ENCODE assay signal across 12 cellular contexts in the genomic region with DNA sequence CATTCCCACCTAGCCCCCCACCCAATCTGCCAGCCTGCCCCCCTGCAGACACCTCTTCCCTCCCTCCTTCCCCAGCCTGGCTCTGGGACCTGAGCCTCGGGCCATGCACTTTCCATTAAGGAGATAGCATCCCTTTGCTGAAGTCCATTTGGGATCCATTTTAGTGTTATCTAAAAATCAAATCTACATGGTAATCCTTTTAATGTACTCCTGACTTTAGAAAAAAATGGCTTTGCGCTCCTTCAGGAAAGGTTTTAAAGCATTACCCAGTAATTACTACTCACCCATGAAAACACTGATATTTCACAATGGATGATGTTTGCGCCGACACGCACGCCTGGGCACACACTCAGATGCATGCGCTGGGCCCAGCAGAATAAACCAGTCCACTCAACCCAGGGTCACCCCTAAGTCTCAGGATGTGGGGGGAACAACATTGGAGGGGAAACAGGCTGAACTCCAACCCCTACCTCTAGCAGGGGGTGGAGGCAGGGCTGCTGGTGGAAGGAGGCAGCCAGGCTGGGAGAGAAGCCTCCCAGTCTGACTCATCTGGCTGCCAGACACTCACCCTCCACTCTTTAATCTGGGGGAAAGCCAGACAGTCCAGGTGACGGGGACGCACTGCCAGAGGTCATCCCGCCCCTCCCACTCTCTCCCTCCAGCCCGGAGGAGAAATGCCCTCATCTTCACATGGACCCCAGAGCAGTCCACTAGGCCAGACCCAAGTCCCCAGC. TPM values are rescaled to one million over a fixed set of nuclear protein-coding genes. Genes with fewer than 3 reads are reported as not detected.
DNase-seq lines count a peak whose midpoint lies in the region; ATAC-seq, FAIRE-seq and TF ChIP-seq lines count a peak whose summit lies in the region.
"Had no signal": no experiment of that assay in that cellular context is flagged by ENCODE, and none has a peak within 500 bp of the region (broad histone marks: within the 10 kb centered on the region; RNA-seq: fewer than 3 reads in every experiment).

No MANE protein-coding gene starts in this region.

- H3K9me3 Mint-ChIP-seq in type B pancreatic cell = no peaks in the 10 kb centered on the region
- H3K9me3 Mint-ChIP-seq: stimulated activated effector memory CD8-positive, alpha-beta T cell treated with anti-CD3 and anti-CD28 coated beads, Interleukin-12 subunit alpha, Interleukin-12 subunit beta, amount 100 ng/mL, for 72 hours had no signal

- H3K4me1 Mint-ChIP-seq in T-helper 17 cell = peaks cover 12% of the 10 kb centered on the region
- peaks cover 9% of the 10 kb centered on the region for H3K4me1 Mint-ChIP-seq in type B pancreatic cell (ENCODE audit: unreplicated experiment)

- FAIRE-seq in keratinocyte (lab: Jason Lieb, UNC) = peak; percentile 71

- H3K4me2 ChIP-seq in keratinocyte (ENCODE audit: control insufficient read depth, extremely low read depth, insufficient read depth, low read depth, low read length) = peak overlapping the region; percentile 66

- peak overlapping the region in 1 of 3 experiments; percentile 31 for H3K4me3 ChIP-seq in keratinocyte (ENCODE audit: control insufficient read depth in 2 of 3, extremely low read depth in 1 of 3, insufficient read depth in 2 of 3, low read depth in 1 of 3, low read length in 3 of 3)

- peaks cover 12% of the 10 kb centered on the region for H4K20me1 ChIP-seq in keratinocyte (ENCODE audit: control insufficient read depth, extremely low read depth, insufficient read depth, low read length)

- H3K9ac ChIP-seq in keratinocyte (ENCODE audit: control insufficient read depth, extremely low read depth, insufficient read depth, low read length) = no peak overlapping the region
- H3K9ac ChIP-seq: KMS-11 had no signal

- no peak overlapping the region for H3K27ac ChIP-seq in keratinocyte (ENCODE audit: control insufficient read depth, insufficient read depth, low read length)
- H3K27ac ChIP-seq: KMS-11 had no signal

- H3K27me3 Mint-ChIP-seq in T-helper 17 cell = peaks cover 6% of the 10 kb centered on the region
- H3K27me3 Mint-ChIP-seq in type B pancreatic cell = peaks cover 3% of the 10 kb centered on the region

- H3K9me1 ChIP-seq in keratinocyte (ENCODE audit: control insufficient read depth, extremely low read depth, insufficient read depth, low read length) = peaks cover 4% of the 10 kb centered on the region

- no peaks in the 10 kb centered on the region for H3K9me3 ChIP-seq in T-helper 17 cell (ENCODE audit: control insufficient read depth, low read length, poor library complexity, severe bottlenecking)
- H3K9me3 ChIP-seq in keratinocyte (ENCODE audit: control insufficient read depth, low read depth, low read length) = no peaks in the 10 kb centered on the region

- no peak for ATAC-seq in T-helper 17 cell
- ATAC-seq in HG03565 (IDR thresholded peaks at IDR 0.05; ENCODE audit: unreplicated experiment) = no peak
- ATAC-seq in HG02623 (IDR thresholded peaks at IDR 0.05; ENCODE audit: unreplicated experiment) = no peak
- ATAC-seq: stimulated activated effector memory CD8-positive, alpha-beta T cell treated with anti-CD3 and anti-CD28 coated beads, Interleukin-12 subunit alpha, Interleukin-12 subunit beta, amount 100 ng/mL, for 72 hours had no signal

- TF ChIP-seq CTCF in keratinocyte (optimal IDR thresholded peaks at IDR 0.05 in 1 of 3, IDR thresholded peaks at IDR 0.05 in 1 of 3, conservative IDR thresholded peaks at IDR 0.05 in 1 of 3; ENCODE audit: extremely low read depth in 1 of 3, insufficient read depth in 2 of 3, low read length in 3 of 3) (no peak), type B pancreatic cell (conservative IDR thresholded peaks at IDR 0.05) (no peak)

- peak overlapping the region; percentile 67 for H3K27ac Mint-ChIP-seq in T-helper 17 cell
- no peak overlapping the region for H3K27ac Mint-ChIP-seq in type B pancreatic cell
- H3K27ac Mint-ChIP-seq: stimulated activated effector memory CD8-positive, alpha-beta T cell treated with anti-CD3 and anti-CD28 coated beads, Interleukin-12 subunit alpha, Interleukin-12 subunit beta, amount 100 ng/mL, for 72 hours had no signal

- H3K4me3 Mint-ChIP-seq in T-helper 17 cell (no peak overlapping the region), type B pancreatic cell (no peak overlapping the region)
- H3K4me3 Mint-ChIP-seq: stimulated activated effector memory CD8-positive, alpha-beta T cell treated with anti-CD3 and anti-CD28 coated beads, Interleukin-12 subunit alpha, Interleukin-12 subunit beta, amount 100 ng/mL, for 72 hours had no signal

- H3K27me3 ChIP-seq in keratinocyte (ENCODE audit: control insufficient read depth, extremely low read depth, insufficient read depth, low read length) = peaks cover 5% of the 10 kb centered on the region

- dilution Hi-C loops in keratinocyte (cut with MboI; ENCODE audit: extremely low pct_ligation_motif_present, low sequenced_read_pairs) = no loop called here

- in situ Hi-C loops in ACHN (cut with HindIII; ENCODE audit: low pct_ligation_motif_present, low pct_unique_long_range_greater_than_20kb, low sequenced_read_pairs) = no loop called here

- DNase-seq in ACHN = peak; percentile 73
- DNase-seq in HS-5 (ENCODE audit: low read depth) = peak; percentile 15
- DNase-seq in T-helper 17 cell = no peak
- DNase-seq in keratinocyte (ENCODE audit: low read depth, low spot score) = no peak
- DNase-seq in mucosa of gallbladder (ENCODE audit: low spot score) = no peak
- DNase-seq in type B pancreatic cell (ENCODE audit: extremely low spot score, unreplicated experiment) = no peak
- DNase-seq: cerebellar nuclear complex had no signal

- H3K36me3 Mint-ChIP-seq in T-helper 17 cell (ENCODE audit: low read depth) = no peaks in the 10 kb centered on the region
- H3K36me3 Mint-ChIP-seq in type B pancreatic cell = no peaks in the 10 kb centered on the region
- H3K36me3 Mint-ChIP-seq: stimulated activated effector memory CD8-positive, alpha-beta T cell treated with anti-CD3 and anti-CD28 coated beads, Interleukin-12 subunit alpha, Interleukin-12 subunit beta, amount 100 ng/mL, for 72 hours had no signal

- no peaks in the 10 kb centered on the region for H3K79me2 ChIP-seq in keratinocyte (ENCODE audit: control insufficient read depth, insufficient read depth, low read length)

- H2AFZ ChIP-seq in keratinocyte (ENCODE audit: control insufficient read depth, low read length) = peak overlapping the region; percentile 57

- H3K4me1 ChIP-seq in keratinocyte (ENCODE audit: control insufficient read depth, extremely low read depth, insufficient read depth, low read length) = peaks cover 31% of the 10 kb centered on the region

- H3K36me3 ChIP-seq in keratinocyte (ENCODE audit: control insufficient read depth in 2 of 2, extremely low read depth in 1 of 2, insufficient read depth in 2 of 2, low read length in 2 of 2) = no peaks in the 10 kb centered on the region

RNA-seq across cellular contexts. Expression of a gene that starts 29.8 kb away (rescaled TPM):
- not detected for total RNA-seq in T-helper 17 cell
- polyA plus RNA-seq in keratinocyte = 0.08 to 0.18 TPM in 2 of 3 replicates, not detected in the other
- polyA plus RNA-seq in keratinocyte (2011; ENCODE audit: low read depth) = not detected
- not detected in 2 replicates for polyA plus RNA-seq in keratinocyte (2011; cell fraction: cytosol; rRNA removed)
- not detected in 2 replicates for polyA plus RNA-seq in keratinocyte (2011; cell fraction: nucleus; rRNA removed)
- polyA plus RNA-seq in keratinocyte (2012; ENCODE audit: low replicate concordance) = not detected in 2 replicates
- not detected in 3 replicates for polyA minus RNA-seq in keratinocyte
- not detected for polyA minus RNA-seq in keratinocyte (2011; cell fraction: cytosol; rRNA and poly(A)+ RNA removed)
- not detected in 2 replicates for polyA minus RNA-seq in keratinocyte (2011; cell fraction: nucleus; rRNA and poly(A)+ RNA removed)
- not detected for total RNA-seq in mucosa of gallbladder
- 2.1 and 2.7 TPM in 2 replicates for total RNA-seq in type B pancreatic cell (ENCODE audit: low replicate concordance)
- polyA plus RNA-seq: BJ had no signal

Comparison
In these comparisons a context has a peak if more than half of its experiments do, and no peak if none do; other contexts are left out.
1. DNase-seq: peak in ACHN (single experiment) and HS-5 (single experiment); none in T-helper 17 cell (0 of 3), keratinocyte (single experiment), mucosa of gallbladder (single experiment) and type B pancreatic cell (single experiment).